Comparison of ENCODE assay signal across 2 cellular contexts in the genomic region with DNA sequence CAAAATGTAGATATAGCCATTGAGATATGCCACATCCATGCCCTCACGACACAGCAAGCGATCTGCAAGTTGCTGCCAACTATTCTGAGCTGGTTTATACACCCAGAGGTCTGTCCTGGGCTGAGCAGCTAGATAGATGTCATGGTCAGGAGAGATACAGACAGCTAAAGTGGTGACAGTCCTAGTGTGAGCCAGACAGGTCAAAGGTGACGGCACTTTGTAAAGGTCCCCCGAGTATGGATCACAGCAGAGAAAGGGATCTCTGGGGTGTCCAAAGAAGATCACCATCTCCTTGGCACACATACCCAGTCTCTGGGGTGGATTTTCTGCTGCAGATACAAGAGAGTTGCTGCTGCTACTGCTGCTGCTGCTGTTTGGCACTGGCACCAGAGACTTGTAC.
A peak's percentile ranks its signal among the peaks of the same experiment; 100 is the strongest.
TF ChIP-seq lines count a peak whose summit lies in the region.
"Not testable (repeated sequence)": the region's sequence is repeated elsewhere in the genome, so short reads cannot be mapped to it uniquely, and the experiment has no call there.

No MANE protein-coding gene starts in this region.

TF ChIP-seq in HEK293, 187 proteins besides CTCF, POLR2A, EP300 and RAD21:
- TF ChIP-seq, protein P1, sequence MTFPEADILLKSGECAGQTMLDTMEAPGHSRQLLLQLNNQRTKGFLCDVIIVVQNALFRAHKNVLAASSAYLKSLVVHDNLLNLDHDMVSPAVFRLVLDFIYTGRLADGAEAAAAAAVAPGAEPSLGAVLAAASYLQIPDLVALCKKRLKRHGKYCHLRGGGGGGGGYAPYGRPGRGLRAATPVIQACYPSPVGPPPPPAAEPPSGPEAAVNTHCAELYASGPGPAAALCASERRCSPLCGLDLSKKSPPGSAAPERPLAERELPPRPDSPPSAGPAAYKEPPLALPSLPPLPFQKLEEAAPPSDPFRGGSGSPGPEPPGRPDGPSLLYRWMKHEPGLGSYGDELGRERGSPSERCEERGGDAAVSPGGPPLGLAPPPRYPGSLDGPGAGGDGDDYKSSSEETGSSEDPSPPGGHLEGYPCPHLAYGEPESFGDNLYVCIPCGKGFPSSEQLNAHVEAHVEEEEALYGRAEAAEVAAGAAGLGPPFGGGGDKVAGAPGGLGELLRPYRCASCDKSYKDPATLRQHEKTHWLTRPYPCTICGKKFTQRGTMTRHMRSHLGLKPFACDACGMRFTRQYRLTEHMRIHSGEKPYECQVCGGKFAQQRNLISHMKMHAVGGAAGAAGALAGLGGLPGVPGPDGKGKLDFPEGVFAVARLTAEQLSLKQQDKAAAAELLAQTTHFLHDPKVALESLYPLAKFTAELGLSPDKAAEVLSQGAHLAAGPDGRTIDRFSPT (tag by site-specific recombination; IDR thresholded peaks at IDR 0.05): 0 out of 2 replicates have a peak, but pooled peaks have one; percentile 18

TF ChIP-seq in K562, 482 proteins besides CTCF, POLR2A, EP300 and RAD21:
- TF ChIP-seq NR2C2 (CRISPR knock-in tag; IDR thresholded peaks at IDR 0.05): not testable (repeated sequence)
- TF ChIP-seq NR2C2 (tag; IDR thresholded peaks at IDR 0.05) (0 out of 2 replicates have a peak, but pooled peaks have one; percentile 39), CBFA2T3 (IDR thresholded peaks at IDR 0.05) (peak; percentile 53; the same call in 1 of the 2 replicates), NR2C1 (IDR thresholded peaks at IDR 0.05) (peak; percentile 67), NR2C1 (tag; IDR thresholded peaks at IDR 0.05) (peak; percentile 67; the same call in 1 of the 2 replicates), DPF2 (IDR thresholded peaks at IDR 0.05) (peak; percentile 30; the same call in 1 of the 2 replicates), NCOR1 (IDR thresholded peaks at IDR 0.05) (peak; percentile 14; the same call in 1 of the 2 replicates)
TF ChIP-seq in K562: peak in this region for 5; not testable (repeated sequence) for 477.
